9 cellular contexts compared by ENCODE assay signal in the genomic region with DNA sequence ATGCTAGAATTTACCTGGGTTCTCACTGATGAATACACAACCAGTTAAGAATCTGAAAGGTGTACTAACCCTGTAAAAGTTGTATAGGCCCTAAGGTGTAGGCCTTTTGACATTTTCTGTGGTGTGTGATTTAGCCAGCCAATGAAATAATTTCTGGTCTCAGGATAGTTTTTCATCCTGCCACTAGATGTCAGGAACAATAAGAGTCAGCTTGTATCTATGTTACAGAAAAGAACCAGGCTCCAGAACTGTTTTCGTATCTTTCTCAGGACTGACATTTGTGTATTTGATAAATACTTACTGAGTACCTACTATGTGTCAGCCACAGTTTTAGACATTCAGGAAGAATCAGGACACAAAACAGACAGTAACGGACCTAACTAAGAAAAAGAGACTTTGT.
DNase-seq lines count a peak whose midpoint lies in the region; ATAC-seq and TF ChIP-seq lines count a peak whose summit lies in the region.
"Had no signal": no experiment of that assay in that cellular context is flagged by ENCODE, and none has a peak within 500 bp of the region (broad histone marks: within the 10 kb centered on the region; RNA-seq: fewer than 3 reads in every experiment).

No MANE protein-coding gene starts in this region.

- H3K27me3 ChIP-seq in PC-3 (ENCODE audit: low read length) (peaks cover 3% of the 10 kb centered on the region; the same call in 1 of the 2 replicates), tibial nerve (no peaks in the 10 kb centered on the region)

- no TSS peak for BruUV-seq in PC-3 (replicated peaks; lab: Mats Ljungman, UMichigan)

- no peak for TF ChIP-seq POLR2A in tibial nerve (IDR thresholded peaks at IDR 0.05)

- POLR2A ChIA-PET in PC-3 (lab: Charles Lee; ENCODE audit: unreplicated experiment) = no interaction called here

- H3F3A ChIP-seq in PC-3 (ENCODE audit: low read length, unreplicated experiment) = no peaks in the 10 kb centered on the region

- peak; percentile 15 for DNase-seq in PC-3
- peak in 1 of 2 donors; percentile 18 for DNase-seq in foreskin fibroblast
- no peak for DNase-seq in tibial nerve (ENCODE audit: low spot score in 2 of 2)
- no peak for DNase-seq in activated CD4-positive, CD25-positive, alpha-beta regulatory T cell treated with anti-CD3 and anti-CD28 coated beads, Interleukin-2, amount 50 U/mL, for 72 hours
- DNase-seq in amygdala (lab: John Stamatoyannopoulos, UW) = no peak

- no peak for TF ChIP-seq EP300 in tibial nerve (IDR thresholded peaks at IDR 0.05)

- H3K36me3 ChIP-seq in PC-3 (ENCODE audit: low read depth, low read length) (no peaks in the 10 kb centered on the region), tibial nerve (no peaks in the 10 kb centered on the region)

- H4K20me1 ChIP-seq in PC-3 (ENCODE audit: low read length) = no peaks in the 10 kb centered on the region

- no peaks in the 10 kb centered on the region for H3K4me1 ChIP-seq in PC-3 (ENCODE audit: insufficient read depth, low read length)
- no peaks in the 10 kb centered on the region for H3K4me1 ChIP-seq in tibial nerve

- intact Hi-C loops in PC-3 (cut with micrococcal nuclease) = no loop called here

- H3K4me3 ChIP-seq in GM12875 (ENCODE audit: low read depth, low read length) (no peak overlapping the region), PC-3 (ENCODE audit: low read length) (no peak overlapping the region), foreskin fibroblast (ENCODE audit: low read depth in 1 of 2, low read length in 2 of 2) (no peak overlapping the region), tibial nerve (no peak overlapping the region)
- H3K4me3 ChIP-seq: skin epidermis had no signal

- WGBS in tibial nerve, 2 donors = 47 to 56% methylated on average over 2 of the region's 2 CpGs

- TF ChIP-seq CTCF in GM12875 (IDR thresholded peaks at IDR 0.05; ENCODE audit: borderline replicate concordance, insufficient read depth, low read depth, low read length) (peak; percentile 19; the same call in 1 of the 2 replicates), PC-3 (conservative IDR thresholded peaks at IDR 0.05; ENCODE audit: low read depth, low read length) (peak; percentile 45; the same call in 1 of the 2 replicates), foreskin fibroblast (IDR thresholded peaks at IDR 0.05; ENCODE audit: low read depth, low read length) (peak; percentile 59), tibial nerve (IDR thresholded peaks at IDR 0.05) (peak; percentile 18 to 48 (median 43))

- CTCF ChIA-PET in PC-3 (lab: Charles Lee) = no interaction called here

- H3K4me2 ChIP-seq in PC-3 (ENCODE audit: low read length) = no peak overlapping the region

- H3K9me2 ChIP-seq in PC-3 (replicated peaks; ENCODE audit: low read length) = no peaks in the 10 kb centered on the region

- ATAC-seq in HG02852 (IDR thresholded peaks at IDR 0.05; ENCODE audit: unreplicated experiment) = peak; percentile 94
- no peak; the same call in 1 of the 2 replicates for ATAC-seq in PC-3
- ATAC-seq in HG03135 (IDR thresholded peaks at IDR 0.05; ENCODE audit: unreplicated experiment) = no peak

- no peak overlapping the region for H2AFZ ChIP-seq in PC-3 (ENCODE audit: low read length)

- H3K9ac ChIP-seq in PC-3 (ENCODE audit: low read length) = no peak overlapping the region

- H3K9me3 ChIP-seq in PC-3 (ENCODE audit: low read length) (no peaks in the 10 kb centered on the region), tibial nerve (no peaks in the 10 kb centered on the region)

- no peaks in the 10 kb centered on the region for H3K79me2 ChIP-seq in PC-3 (ENCODE audit: low read length)

- no peak overlapping the region for H3K27ac ChIP-seq in PC-3 (ENCODE audit: low read length)
- no peak overlapping the region for H3K27ac ChIP-seq in tibial nerve
- H3K27ac ChIP-seq: skin epidermis had no signal
